In genomic region chr4:60611762-60612496, GRCh38 we compare ENCODE assay signal across 25 cellular contexts.
DNase-seq lines count a peak whose midpoint lies in the region; ATAC-seq and TF ChIP-seq lines count a peak whose summit lies in the region.
"Had no signal": no experiment of that assay in that cellular context is flagged by ENCODE, and none has a peak within 500 bp of the region (broad histone marks: within the 10 kb centered on the region; RNA-seq: fewer than 3 reads in every experiment).

No MANE protein-coding gene starts in this region.

- DNase-seq in EH (ENCODE audit: low read depth) = peak; percentile 53
- DNase-seq in LoVo (ENCODE audit: low spot score) = peak; percentile 1
- peak; percentile 1 for DNase-seq in astrocyte of the hippocampus (ENCODE audit: low read depth, low spot score)
- DNase-seq in islet precursor cell = peak; percentile 92
- no peak for DNase-seq in foreskin melanocyte
- no peak for DNase-seq in BE2C
- no peak for DNase-seq in AG08395 (ENCODE audit: low spot score)
- DNase-seq: activated CD4-positive, alpha-beta T cell treated with anti-CD3 and anti-CD28 coated beads for 36 hours; activated naive CD4-positive, alpha-beta T cell treated with anti-CD3 and anti-CD28 coated beads for 36 hours; activated T-cell treated with anti-CD3 and anti-CD28 coated beads, Interleukin-2, amount 50 U/mL, for 48 hours; amniotic stem cell; caudate nucleus; dermis blood vessel endothelial cell; H9; left ventricle myocardium inferior; NCI-H1417; NCI-H2081 treated with DMSO at 0.1 percent for 48 hours; NK-92 treated with Interleukin-12 subunit alpha and Interleukin-12 subunit beta, amount 100 ng/mL, for 24 hours; spleen; stimulated activated CD4-positive, alpha-beta T cell treated with anti-CD3 and anti-CD28 coated beads, Interleukin-4, amount 100 ng/mL, for 24 hours; stimulated activated naive B cell treated with anti-CD40 and anti-IgM and Interleukin-4, amounts not matched to agents 10 μg/mL and 1 μg/mL and 100 μg/mL, for 72 hours had no signal

- TF ChIP-seq CTCF in BE2C (IDR thresholded peaks at IDR 0.05; ENCODE audit: low read depth, low read length) = no peak

- H3K9me3 ChIP-seq in BE2C = no peaks in the 10 kb centered on the region; the same call in 1 of the 2 replicates
- H3K9me3 ChIP-seq: suprapubic skin, vagina had no signal

- H3K36me3 ChIP-seq in BE2C = no peaks in the 10 kb centered on the region
- H3K36me3 ChIP-seq: left ventricle myocardium inferior, spleen, suprapubic skin, vagina had no signal

- H3K27me3 ChIP-seq in BE2C = no peaks in the 10 kb centered on the region
- H3K27me3 ChIP-seq: spleen, suprapubic skin, vagina had no signal

- no peak for ATAC-seq in HG02798 (IDR thresholded peaks at IDR 0.05; ENCODE audit: poor library complexity, unreplicated experiment)
- ATAC-seq: activated CD4-positive, alpha-beta T cell treated with anti-CD3 and anti-CD28 coated beads for 36 hours; natural killer cell treated with Interleukin-12 subunit alpha and Interleukin-12 subunit beta and Interleukin-15 and Interleukin-18, amount 100 ng/mL, for 72 hours; stimulated activated naive B cell treated with anti-CD40 and anti-IgM and Interleukin-4, amounts not matched to agents 10 μg/mL and 1 μg/mL and 100 μg/mL, for 72 hours had no signal

- no peaks in the 10 kb centered on the region for H3K4me1 ChIP-seq in BE2C
- H3K4me1 ChIP-seq: left ventricle myocardium inferior, spleen, suprapubic skin, vagina had no signal

- no peak overlapping the region for H3K4me3 ChIP-seq in BE2C (ENCODE audit: low read depth, low read length)
- H3K4me3 ChIP-seq: left ventricle myocardium inferior, spleen, suprapubic skin, vagina had no signal

Comparison
In these comparisons a context has a peak if more than half of its experiments do, and no peak if none do; other contexts are left out.
1. DNase-seq: peak in EH (single experiment), LoVo (single experiment), astrocyte of the hippocampus (single experiment) and islet precursor cell (single experiment); none in foreskin melanocyte (single experiment), BE2C (single experiment) and AG08395 (single experiment).